11 cellular contexts compared by ENCODE assay signal in the genomic region with DNA sequence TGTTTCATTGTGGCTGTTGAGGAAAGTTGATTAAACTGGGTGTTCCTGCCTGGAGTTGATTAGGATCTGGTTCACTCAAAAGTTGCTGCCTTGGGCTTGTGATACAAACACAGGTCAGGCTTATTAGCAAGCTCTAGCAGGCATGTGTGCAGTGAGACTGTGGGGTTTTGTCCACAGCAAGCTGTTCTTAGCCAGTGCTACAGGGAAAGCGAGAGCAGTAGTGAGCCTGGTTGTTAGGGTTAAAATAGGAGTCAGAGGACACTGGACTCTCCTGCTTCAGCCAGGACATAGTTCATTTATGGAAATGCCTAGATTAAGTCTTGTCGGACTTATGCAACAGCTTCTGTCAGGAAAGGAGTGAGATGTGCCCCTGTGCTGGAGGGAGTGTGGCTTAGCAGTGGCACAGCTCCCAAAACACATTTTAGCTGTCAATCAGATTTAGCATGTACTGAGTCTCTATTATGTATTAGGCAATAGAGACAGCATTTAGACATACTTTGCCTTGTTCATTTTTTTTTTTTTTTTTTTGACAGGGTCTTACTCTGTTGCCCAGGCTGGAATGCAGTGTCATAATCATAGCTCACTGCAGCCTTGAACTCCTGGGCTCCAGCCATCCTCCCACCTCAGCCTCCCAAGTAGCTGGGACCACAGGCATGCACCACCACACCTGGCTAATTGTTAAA. TPM values are rescaled to one million over a fixed set of nuclear protein-coding genes. Genes with fewer than 3 reads are reported as not detected.
DNase-seq lines count a peak whose midpoint lies in the region; ATAC-seq and TF ChIP-seq lines count a peak whose summit lies in the region.
"Had no signal": no experiment of that assay in that cellular context is flagged by ENCODE, and none has a peak within 500 bp of the region (broad histone marks: within the 10 kb centered on the region; RNA-seq: fewer than 3 reads in every experiment).

No MANE protein-coding gene starts in this region.

- H3K4me1 Mint-ChIP-seq in glutamatergic neuron (ENCODE audit: low read depth, unreplicated experiment) = peaks cover 4% of the 10 kb centered on the region
- H3K4me1 Mint-ChIP-seq in osteocyte (ENCODE audit: unreplicated experiment) = peaks cover 2% of the 10 kb centered on the region

- DNase-seq in GM03348 (ENCODE audit: low spot score) (peak; percentile 23), RWPE1 (ENCODE audit: low spot score) (no peak), glutamatergic neuron (no peak), osteocyte (ENCODE audit: extremely low spot score, unreplicated experiment) (no peak), COLO829 (ENCODE audit: low spot score) (no peak)
- DNase-seq in stimulated activated CD4-positive, alpha-beta T cell treated with anti-CD3 and anti-CD28 coated beads, Interleukin-12 subunit alpha, Interleukin-12 subunit beta, amount 100 ng/mL, for 4 hours = no peak
- DNase-seq: KBM-7; stimulated activated CD4-positive, alpha-beta T cell treated with anti-CD3 and anti-CD28 coated beads, Interleukin-1b, Interleukin-23, amount 100 ng/mL, for 48 hours; stimulated activated naive CD4-positive, alpha-beta T cell treated with Interleukin-2 at 50 U/mL for 16 hours had no signal

- H3K27ac Mint-ChIP-seq in glutamatergic neuron (ENCODE audit: unreplicated experiment) (peak overlapping the region; percentile 3), osteocyte (ENCODE audit: unreplicated experiment) (peak overlapping the region; percentile 39)

- ATAC-seq in HG03469 (IDR thresholded peaks at IDR 0.05; ENCODE audit: unreplicated experiment) = no peak
- ATAC-seq: HCT116 had no signal

- H3K4me3 Mint-ChIP-seq in glutamatergic neuron (ENCODE audit: unreplicated experiment) = peak overlapping the region; percentile 32
- H3K4me3 Mint-ChIP-seq in osteocyte (ENCODE audit: unreplicated experiment) = no peak overlapping the region

- H3K27me3 Mint-ChIP-seq in glutamatergic neuron (ENCODE audit: unreplicated experiment) = no peaks in the 10 kb centered on the region
- no peaks in the 10 kb centered on the region for H3K27me3 Mint-ChIP-seq in osteocyte (ENCODE audit: unreplicated experiment)

- CTCF ChIA-PET in RWPE1 (lab: Yijun Ruan, JAX) = no interaction called here

- H3K9me3 Mint-ChIP-seq in glutamatergic neuron (ENCODE audit: unreplicated experiment) (no peaks in the 10 kb centered on the region), osteocyte (ENCODE audit: unreplicated experiment) (no peaks in the 10 kb centered on the region)

- no peaks in the 10 kb centered on the region for H3K36me3 Mint-ChIP-seq in glutamatergic neuron (ENCODE audit: unreplicated experiment)
- peaks cover 13% of the 10 kb centered on the region for H3K36me3 Mint-ChIP-seq in osteocyte (ENCODE audit: unreplicated experiment)

- peak overlapping the region; percentile 29 for H3K27ac ChIP-seq in RWPE1

- POLR2A ChIA-PET in RWPE1 (lab: Yijun Ruan, JAX; ENCODE audit: low non-redundant PET) = interaction anchor here (0.7 kb wide), 1 partner anchor 1695 kb away, joined by 8 read pairs; no protein-coding TSS in a partner anchor

- TF ChIP-seq CTCF in RWPE1 (conservative IDR thresholded peaks at IDR 0.05; ENCODE audit: low read depth) = no peak
- no peak for TF ChIP-seq CTCF in glutamatergic neuron (IDR thresholded peaks at IDR 0.05; ENCODE audit: partially characterized antibody, unreplicated experiment)
- no peak for TF ChIP-seq CTCF in osteocyte (IDR thresholded peaks at IDR 0.05)

RNA-seq across cellular contexts. Expression of gene SNRPD3, which starts 8.7 kb away (rescaled TPM):
- total RNA-seq in glutamatergic neuron (ENCODE audit: unreplicated experiment) (86.7 TPM), osteocyte (73.3 and 84.9 TPM in 2 replicates)

RNA-seq across cellular contexts. Expression of gene GUCD1, which starts 9.6 kb away (rescaled TPM):
- total RNA-seq in glutamatergic neuron (ENCODE audit: unreplicated experiment) (64.9 TPM), osteocyte (79.3 and 81.5 TPM in 2 replicates)

RNA-seq across cellular contexts. Expression of gene LRRC75B, which starts 28.4 kb away (rescaled TPM):
- 63.6 TPM for total RNA-seq in glutamatergic neuron (ENCODE audit: unreplicated experiment)
- 10.3 and 11.0 TPM in 2 replicates for total RNA-seq in osteocyte

RNA-seq across cellular contexts. Expression of gene GGT1, which starts 38.5 kb away (rescaled TPM):
- total RNA-seq in glutamatergic neuron (ENCODE audit: unreplicated experiment) (3.1 TPM), osteocyte (1.9 and 2.6 TPM in 2 replicates)
